ENCODE assay signal across 17 cellular contexts in genomic region chr5:38500861-38501260, GRCh38. TPM values are rescaled to one million over a fixed set of nuclear protein-coding genes. Genes with fewer than 3 reads are reported as not detected.
DNase-seq lines count a peak whose midpoint lies in the region; ATAC-seq and TF ChIP-seq lines count a peak whose summit lies in the region.
"Had no signal": no experiment of that assay in that cellular context is flagged by ENCODE, and none has a peak within 500 bp of the region (broad histone marks: within the 10 kb centered on the region; RNA-seq: fewer than 3 reads in every experiment).

No MANE protein-coding gene starts in this region.

- intact Hi-C loops in lower lobe of right lung (cut with DNase I) = no loop called here

- ATAC-seq in HG03039 (IDR thresholded peaks at IDR 0.05; ENCODE audit: unreplicated experiment) (no peak), lower lobe of right lung (no peak)
- ATAC-seq: activated naive CD4-positive, alpha-beta T cell treated with anti-CD3 and anti-CD28 coated beads, Interleukin-2, amount 50 U/mL, for 72 hours; gastrocnemius medialis; natural killer cell; sciatic nerve had no signal

- no peaks in the 10 kb centered on the region for H3K27me3 ChIP-seq in lower lobe of right lung (ENCODE audit: low read depth)
- H3K27me3 ChIP-seq: colonic mucosa, gastrocnemius medialis, SJCRH30 had no signal

- DNase-seq in EH (ENCODE audit: low read depth) (peak; percentile 73), LHCN-M2 (ENCODE audit: low read depth) (peak; percentile 59), fibroblast of gingiva (ENCODE audit: low read depth) (peak; percentile 19), non-pigmented ciliary epithelial cell (ENCODE audit: low read depth) (peak; percentile 35), NOMO-1 treated with DMSO at 0.1 percent for 48 hours (lab: John Stamatoyannopoulos, UW; ENCODE audit: unreplicated experiment) (no peak), lower lobe of right lung (no peak)
- DNase-seq in activated CD4-positive, alpha-beta T cell treated with anti-CD3 and anti-CD28 coated beads for 1 hour = no peak
- DNase-seq: activated CD8-positive, alpha-beta memory T cell treated with anti-CD3 and anti-CD28 coated beads, Interleukin-2, amount 50 U/mL, for 48 hours; colonic mucosa; gastrocnemius medialis; natural killer cell; NCI-H2029 treated with DMSO at 0.1 percent for 48 hours had no signal

- no peak overlapping the region for H3K4me3 ChIP-seq in lower lobe of right lung
- H3K4me3 ChIP-seq: colonic mucosa, gastrocnemius medialis, SJCRH30 had no signal

- peaks cover 46% of the 10 kb centered on the region for H3K36me3 ChIP-seq in lower lobe of right lung
- H3K36me3 ChIP-seq: colonic mucosa had no signal

- no peaks in the 10 kb centered on the region for H3K4me1 ChIP-seq in lower lobe of right lung
- H3K4me1 ChIP-seq: colonic mucosa, gastrocnemius medialis, SJCRH30 had no signal

- H3K9me3 ChIP-seq in lower lobe of right lung = no peaks in the 10 kb centered on the region
- H3K9me3 ChIP-seq: colonic mucosa, gastrocnemius medialis, SJCRH30 had no signal

- no peak for TF ChIP-seq CTCF in lower lobe of right lung (IDR thresholded peaks at IDR 0.05)

- no peak overlapping the region for H3K27ac ChIP-seq in lower lobe of right lung
- H3K27ac ChIP-seq: colonic mucosa, gastrocnemius medialis, KMS-11, SJCRH30 had no signal

RNA-seq across cellular contexts. Expression of gene LIFR, which starts 55.6 kb away (rescaled TPM):
- total RNA-seq in LHCN-M2 (2014; rRNA removed) (16.6 and 20.4 TPM in 2 replicates), lower lobe of right lung (110 TPM)
- polyA plus RNA-seq in LHCN-M2 (2012) = 1.2 TPM
- total RNA-seq: natural killer cell had no signal

Comparison
In these comparisons a context has a peak if more than half of its experiments do, and no peak if none do; other contexts are left out.
1. DNase-seq: peak in EH (single experiment), LHCN-M2 (single experiment), fibroblast of gingiva (single experiment) and non-pigmented ciliary epithelial cell (single experiment); none in NOMO-1 treated with DMSO at 0.1 percent for 48 hours (single experiment), lower lobe of right lung (single experiment) and activated CD4-positive, alpha-beta T cell treated with anti-CD3 and anti-CD28 coated beads for 1 hour (single experiment).